In the genomic region with DNA sequence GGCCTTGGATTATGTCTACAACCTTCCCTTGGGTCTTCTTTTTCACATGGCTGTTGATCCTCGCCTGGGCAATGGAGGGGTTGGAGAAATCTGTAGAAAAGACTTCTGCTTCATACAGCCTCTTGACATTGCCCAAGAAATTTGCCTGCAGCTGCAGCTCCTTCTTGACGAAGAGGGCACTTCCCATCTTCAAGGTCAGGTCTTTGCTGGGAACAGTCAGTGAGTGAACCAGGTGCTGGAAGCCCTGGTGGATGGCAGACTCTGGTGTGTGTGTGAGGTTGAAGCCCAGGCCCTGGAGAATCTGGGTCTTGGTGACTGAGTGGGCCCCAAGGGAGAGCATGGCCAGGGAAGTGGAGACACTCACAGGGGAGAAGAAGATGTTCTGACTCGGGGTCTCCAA, we compare ENCODE assay signal across 30 cellular contexts. TPM values are rescaled to one million over a fixed set of nuclear protein-coding genes. Genes with fewer than 3 reads are reported as not detected.
"Had no signal": no experiment of that assay in that cellular context is flagged by ENCODE, and none has a peak within 500 bp of the region (broad histone marks: within the 10 kb centered on the region; RNA-seq: fewer than 3 reads in every experiment).

No MANE protein-coding gene starts in this region.

- H3K4me3 ChIP-seq: PC-9 had no signal

- H3K27me3 ChIP-seq: brain microvascular endothelial cell had no signal

- DNase-seq: activated CD4-positive, alpha-beta memory T cell treated with anti-CD3 and anti-CD28 coated beads, Interleukin-2, amount 10 ng/mL, durations not matched to agents 7 days and 5 days; activated CD4-positive, alpha-beta T cell treated with anti-CD3 and anti-CD28 coated beads for 1 hour; activated CD4-positive, alpha-beta T cell treated with anti-CD3 and anti-CD28 coated beads for 48 hours; activated CD4-positive, CD25-positive, alpha-beta regulatory T cell; activated naive CD4-positive, alpha-beta T cell treated with anti-CD3 and anti-CD28 coated beads, Interleukin-2, amount 10 ng/mL, durations not matched to agents 7 days and 5 days; activated naive CD8-positive, alpha-beta T cell treated with anti-CD3 and anti-CD28 coated beads, Interleukin-2, amount 50 U/mL, for 24 hours; activated T-cell treated with anti-CD3 and anti-CD28 coated beads, Interleukin-2, amount 50 U/mL, for 4 hours; anterior cingulate cortex; brain microvascular endothelial cell; central memory CD4-positive, alpha-beta T cell; KG1; MM.1S; MV-4-11; NCI-H1092; NCI-H1436 treated with DMSO at 0.1 percent for 48 hours; NCI-H1694 treated with DMSO at 0.1 percent for 48 hours; NCI-H2029; NCI-H345; NCI-H524 treated with DMSO at 0.1 percent for 48 hours; PC-9; Right ventricle myocardium superior; T1000; WERI-Rb-1 had no signal

- H3K27ac ChIP-seq: brain microvascular endothelial cell, PC-9, RWPE1, WERI-Rb-1 had no signal

- H2AFZ ChIP-seq: PC-9 had no signal

- H3K36me3 ChIP-seq: brain microvascular endothelial cell, WERI-Rb-1 had no signal

- H3K4me2 ChIP-seq: PC-9 had no signal

- ATAC-seq: activated naive CD8-positive, alpha-beta T cell treated with anti-CD3 and anti-CD28 coated beads, Interleukin-2, amount 50 U/mL, for 24 hours; activated T-cell treated with anti-CD3 and anti-CD28 coated beads, Interleukin-2, amount 50 U/mL, for 4 hours had no signal

RNA-seq across cellular contexts. Expression of a gene that starts 6.7 kb away (rescaled TPM):
- total RNA-seq: activated CD4-positive, alpha-beta memory T cell treated with anti-CD3 and anti-CD28 coated beads, Interleukin-2, amount 10 ng/mL, durations not matched to agents 7 days and 5 days; activated CD8-positive, alpha-beta memory T cell treated with anti-CD3 and anti-CD28 coated beads for 36 hours; activated T-cell treated with anti-CD3 and anti-CD28 coated beads, Interleukin-2, amount 50 U/mL, for 4 hours; activated T-helper 1 cell treated with anti-CD3 and anti-CD28 coated beads, Interleukin-12 subunit alpha, Interleukin-12 subunit beta, Interleukin-2, Interleukin-4 antibody, amounts not matched to agents 30 ng/mL and 10 ng/mL and 1 ng/mL, durations not matched to agents 14 hours and 24 hours and 36 hours; LHCN-M2; NCI-H460; PC-9; Right ventricle myocardium superior; T-helper 1 cell treated with Interleukin-12 subunit alpha and Interleukin-12 subunit beta and Interleukin-4 antibody, amounts not matched to agents 30 ng/mL and 1 ng/mL, for 36 hours; T-helper 2 cell treated with Interferon-gamma antibody and Interleukin-4, amounts not matched to agents 100 ng/mL and 5 ng/mL, for 36 hours had no signal

RNA-seq across cellular contexts. Expression of a gene that starts 16.7 kb away (rescaled TPM):
- total RNA-seq: activated CD4-positive, alpha-beta memory T cell treated with anti-CD3 and anti-CD28 coated beads, Interleukin-2, amount 10 ng/mL, durations not matched to agents 7 days and 5 days; activated CD8-positive, alpha-beta memory T cell treated with anti-CD3 and anti-CD28 coated beads for 36 hours; activated T-cell treated with anti-CD3 and anti-CD28 coated beads, Interleukin-2, amount 50 U/mL, for 4 hours; activated T-helper 1 cell treated with anti-CD3 and anti-CD28 coated beads, Interleukin-12 subunit alpha, Interleukin-12 subunit beta, Interleukin-2, Interleukin-4 antibody, amounts not matched to agents 30 ng/mL and 10 ng/mL and 1 ng/mL, durations not matched to agents 14 hours and 24 hours and 36 hours; LHCN-M2; NCI-H460; PC-9; Right ventricle myocardium superior; T-helper 1 cell treated with Interleukin-12 subunit alpha and Interleukin-12 subunit beta and Interleukin-4 antibody, amounts not matched to agents 30 ng/mL and 1 ng/mL, for 36 hours; T-helper 2 cell treated with Interferon-gamma antibody and Interleukin-4, amounts not matched to agents 100 ng/mL and 5 ng/mL, for 36 hours had no signal

RNA-seq across cellular contexts. Expression of a gene that starts 40.0 kb away (rescaled TPM):
- total RNA-seq: activated CD4-positive, alpha-beta memory T cell treated with anti-CD3 and anti-CD28 coated beads, Interleukin-2, amount 10 ng/mL, durations not matched to agents 7 days and 5 days; activated CD8-positive, alpha-beta memory T cell treated with anti-CD3 and anti-CD28 coated beads for 36 hours; activated T-cell treated with anti-CD3 and anti-CD28 coated beads, Interleukin-2, amount 50 U/mL, for 4 hours; activated T-helper 1 cell treated with anti-CD3 and anti-CD28 coated beads, Interleukin-12 subunit alpha, Interleukin-12 subunit beta, Interleukin-2, Interleukin-4 antibody, amounts not matched to agents 30 ng/mL and 10 ng/mL and 1 ng/mL, durations not matched to agents 14 hours and 24 hours and 36 hours; LHCN-M2; NCI-H460; PC-9; Right ventricle myocardium superior; T-helper 1 cell treated with Interleukin-12 subunit alpha and Interleukin-12 subunit beta and Interleukin-4 antibody, amounts not matched to agents 30 ng/mL and 1 ng/mL, for 36 hours; T-helper 2 cell treated with Interferon-gamma antibody and Interleukin-4, amounts not matched to agents 100 ng/mL and 5 ng/mL, for 36 hours had no signal
